2 cellular contexts compared by ENCODE assay signal in genomic region chr17:19136605-19137004, GRCh38. TPM values are rescaled to one million over a fixed set of nuclear protein-coding genes. Genes with fewer than 3 reads are reported as not detected.
"Had no signal": no experiment of that assay in that cellular context is flagged by ENCODE, and none has a peak within 500 bp of the region (broad histone marks: within the 10 kb centered on the region; RNA-seq: fewer than 3 reads in every experiment).

No MANE protein-coding gene starts in this region.

RNA-seq across cellular contexts. Expression of gene GRAPL, which starts 9.2 kb away (rescaled TPM):
- total RNA-seq: PC-3, SK-MEL-5 had no signal
